ENCODE assay signal across 12 cellular contexts in genomic region chr10:30832727-30833624, GRCh38.
"Had no signal": no experiment of that assay in that cellular context is flagged by ENCODE, and none has a peak within 500 bp of the region (broad histone marks: within the 10 kb centered on the region; RNA-seq: fewer than 3 reads in every experiment).

No MANE protein-coding gene starts in this region.

- ATAC-seq: activated CD8-positive, alpha-beta memory T cell treated with anti-CD3 and anti-CD28 coated beads, Interleukin-2, amount 10 ng/mL, durations not matched to agents 7 days and 5 days; natural killer cell; T-helper 17 cell had no signal

- H3K4me3 Mint-ChIP-seq: activated CD8-positive, alpha-beta memory T cell treated with anti-CD3 and anti-CD28 coated beads, Interleukin-2, amount 10 ng/mL, durations not matched to agents 7 days and 5 days; activated naive CD8-positive, alpha-beta T cell treated with anti-CD3 and anti-CD28 coated beads for 36 hours; activated T-cell treated with anti-CD3 and anti-CD28 coated beads, Interleukin-2, amount 50 U/mL, for 24 hours; dendritic cell treated with granulocyte-macrophage colony-stimulating factor and Interleukin-4, amounts not matched to agents 40 ng/mL and 50 ng/mL, for 4 days; natural killer cell; T-helper 17 cell had no signal

- H3K9me3 ChIP-seq: thyroid gland had no signal

- H3K36me3 Mint-ChIP-seq: activated CD8-positive, alpha-beta memory T cell treated with anti-CD3 and anti-CD28 coated beads, Interleukin-2, amount 10 ng/mL, durations not matched to agents 7 days and 5 days; natural killer cell had no signal

- H3K36me3 ChIP-seq: thyroid gland had no signal

- H3K4me3 ChIP-seq: lung, thyroid gland had no signal

- H3K27me3 Mint-ChIP-seq: activated CD8-positive, alpha-beta memory T cell treated with anti-CD3 and anti-CD28 coated beads, Interleukin-2, amount 10 ng/mL, durations not matched to agents 7 days and 5 days; activated naive CD8-positive, alpha-beta T cell treated with anti-CD3 and anti-CD28 coated beads for 36 hours; activated T-cell treated with anti-CD3 and anti-CD28 coated beads, Interleukin-2, amount 50 U/mL, for 24 hours; dendritic cell treated with granulocyte-macrophage colony-stimulating factor and Interleukin-4, amounts not matched to agents 40 ng/mL and 50 ng/mL, for 4 days; T-helper 17 cell had no signal

- H3K27me3 ChIP-seq: thyroid gland had no signal

- H3K4me1 Mint-ChIP-seq: activated CD8-positive, alpha-beta memory T cell treated with anti-CD3 and anti-CD28 coated beads, Interleukin-2, amount 10 ng/mL, durations not matched to agents 7 days and 5 days; activated naive CD8-positive, alpha-beta T cell treated with anti-CD3 and anti-CD28 coated beads for 36 hours; natural killer cell had no signal

- H3K27ac Mint-ChIP-seq: activated CD8-positive, alpha-beta memory T cell treated with anti-CD3 and anti-CD28 coated beads, Interleukin-2, amount 10 ng/mL, durations not matched to agents 7 days and 5 days; activated naive CD8-positive, alpha-beta T cell treated with anti-CD3 and anti-CD28 coated beads for 36 hours; activated T-cell treated with anti-CD3 and anti-CD28 coated beads, Interleukin-2, amount 50 U/mL, for 24 hours; dendritic cell treated with granulocyte-macrophage colony-stimulating factor and Interleukin-4, amounts not matched to agents 40 ng/mL and 50 ng/mL, for 4 days; natural killer cell; T-helper 17 cell had no signal

- H3K9me3 Mint-ChIP-seq: activated naive CD8-positive, alpha-beta T cell treated with anti-CD3 and anti-CD28 coated beads for 36 hours; activated T-cell treated with anti-CD3 and anti-CD28 coated beads, Interleukin-2, amount 50 U/mL, for 24 hours; dendritic cell treated with granulocyte-macrophage colony-stimulating factor and Interleukin-4, amounts not matched to agents 40 ng/mL and 50 ng/mL, for 4 days; natural killer cell had no signal

- DNase-seq: activated CD4-positive, alpha-beta T cell treated with anti-CD3 and anti-CD28 coated beads, Interleukin-2, amount 50 U/mL, for 4 hours; activated CD8-positive, alpha-beta memory T cell treated with anti-CD3 and anti-CD28 coated beads, Interleukin-2, amount 10 ng/mL, durations not matched to agents 7 days and 5 days; activated gamma-delta T cell; activated naive CD8-positive, alpha-beta T cell treated with anti-CD3 and anti-CD28 coated beads for 36 hours; activated T-cell treated with anti-CD3 and anti-CD28 coated beads, Interleukin-2, amount 50 U/mL, for 24 hours; cerebellar nuclear complex; hypothalamus; natural killer cell; T-helper 17 cell; thyroid gland had no signal
